Comparison of ENCODE assay signal across 10 cellular contexts in genomic region chr10:16441106-16441850, GRCh38. TPM values are rescaled to one million over a fixed set of nuclear protein-coding genes. Genes with fewer than 3 reads are reported as not detected.
DNase-seq lines count a peak whose midpoint lies in the region; ATAC-seq, FAIRE-seq and TF ChIP-seq lines count a peak whose summit lies in the region.
"Had no signal": no experiment of that assay in that cellular context is flagged by ENCODE, and none has a peak within 500 bp of the region (broad histone marks: within the 10 kb centered on the region; RNA-seq: fewer than 3 reads in every experiment).

No MANE protein-coding gene starts in this region.

- TF ChIP-seq CTCF in GM12865 (IDR thresholded peaks at IDR 0.05; ENCODE audit: insufficient read depth, low read depth, low read length, missing control alignments) (no peak), endothelial cell of umbilical vein (IDR thresholded peaks at IDR 0.05; ENCODE audit: extremely low read depth in 1 of 2, insufficient read depth in 1 of 2, low read depth in 1 of 2, low read length in 2 of 2) (no peak), psoas muscle (IDR thresholded peaks at IDR 0.05) (no peak)

- intact Hi-C loops in endothelial cell of umbilical vein (cut with micrococcal nuclease), result no loop called here
- intact Hi-C loops in psoas muscle (cut with DNase I), result loop anchor here in 1 of 2 donors (10.0 kb wide), 1 partner anchor 1276 kb away; the partner anchor contains the start of gene NMT2

- H3K27me3 ChIP-seq in endothelial cell of umbilical vein (ENCODE audit: control insufficient read depth in 2 of 2, insufficient read depth in 2 of 2, low read length in 2 of 2) (no peaks in the 10 kb centered on the region), psoas muscle (ENCODE audit: insufficient read depth in 3 of 3, low read length in 2 of 3) (no peaks in the 10 kb centered on the region)
- H3K27me3 ChIP-seq: SJSA1 had no signal

- H3K36me3 ChIP-seq in endothelial cell of umbilical vein (ENCODE audit: control insufficient read depth in 2 of 2, extremely low read depth in 1 of 2, insufficient read depth in 2 of 2, low read length in 2 of 2), result no peaks in the 10 kb centered on the region
- no peaks in the 10 kb centered on the region for H3K36me3 ChIP-seq in psoas muscle (ENCODE audit: insufficient read depth in 1 of 2, low read depth in 1 of 2)

- H3K4me1 ChIP-seq in endothelial cell of umbilical vein (ENCODE audit: control insufficient read depth, extremely low read depth, insufficient read depth, low read length) (peaks cover 3% of the 10 kb centered on the region), psoas muscle (peaks cover 41% of the 10 kb centered on the region)

- BruUV-seq in endothelial cell of umbilical vein (replicated peaks; lab: Mats Ljungman, UMichigan), result no TSS peak

- no peaks in the 10 kb centered on the region for H3K9me3 ChIP-seq in endothelial cell of umbilical vein (replicated peaks; ENCODE audit: control insufficient read depth, insufficient read depth, low read length)
- no peaks in the 10 kb centered on the region for H3K9me3 ChIP-seq in psoas muscle
- H3K9me3 ChIP-seq: SJSA1 had no signal

- no peaks in the 10 kb centered on the region for H3K9me1 ChIP-seq in endothelial cell of umbilical vein (replicated peaks; ENCODE audit: control insufficient read depth, extremely low read depth, insufficient read depth, low read length)

- H3K4me3 ChIP-seq in GM12865 (ENCODE audit: low read depth, low read length), result peak overlapping the region; percentile 19
- H3K4me3 ChIP-seq in endothelial cell of umbilical vein (replicated peaks in 1 of 3; ENCODE audit: insufficient read depth in 1 of 3, low read depth in 1 of 3, low read length in 3 of 3), result no peak overlapping the region
- peak overlapping the region; percentile 3 for H3K4me3 ChIP-seq in psoas muscle
- H3K4me3 ChIP-seq: SJSA1 had no signal

- DNase-seq in GM12865 (ENCODE audit: low read depth) (peak; percentile 22), RKO (ENCODE audit: low spot score) (peak; percentile 77), endothelial cell of umbilical vein (ENCODE audit: low read depth, low spot score) (no peak), psoas muscle (no peak), NOMO-1 treated with DMSO at 0.1 percent for 48 hours (lab: John Stamatoyannopoulos, UW; ENCODE audit: unreplicated experiment) (no peak), AG08396 (ENCODE audit: low spot score) (no peak)
- DNase-seq: effector memory CD4-positive, alpha-beta T cell; NCI-H1092 had no signal

- POLR2A ChIA-PET in endothelial cell of umbilical vein (lab: Charles Lee), result no interaction called here

- CTCF ChIA-PET in endothelial cell of umbilical vein (lab: Charles Lee), result interaction anchor here (1.0 kb wide), 1 partner anchor 14 kb away, joined by 3 read pairs; no protein-coding TSS in a partner anchor

- WGBS in psoas muscle, 3 donors, result 28 to 51% (median 34%) methylated on average over 9 of the region's 9 CpGs

- no peak for ATAC-seq in psoas muscle
- no peak for ATAC-seq in GM19455 (IDR thresholded peaks at IDR 0.05; ENCODE audit: unreplicated experiment)

- no peaks in the 10 kb centered on the region for H3K79me2 ChIP-seq in endothelial cell of umbilical vein (ENCODE audit: control insufficient read depth, insufficient read depth, low read length)

- FAIRE-seq in endothelial cell of umbilical vein (lab: Jason Lieb, UNC), result peak; percentile 33

- no peak overlapping the region for H2AFZ ChIP-seq in endothelial cell of umbilical vein (ENCODE audit: low read depth, low read length)

- dilution Hi-C loops in endothelial cell of umbilical vein (cut with MboI; ENCODE audit: extremely low pct_ligation_motif_present, low sequenced_read_pairs), result no loop called here

- H3K27ac ChIP-seq in endothelial cell of umbilical vein (ENCODE audit: insufficient read depth, low read depth, low read length) (no peak overlapping the region), psoas muscle (peak overlapping the region; percentile 66)
- H3K27ac ChIP-seq: SJSA1 had no signal

- H4K20me1 ChIP-seq in endothelial cell of umbilical vein (replicated peaks; ENCODE audit: control insufficient read depth, extremely low read depth, insufficient read depth, low read length), result no peaks in the 10 kb centered on the region

- H3K9ac ChIP-seq in endothelial cell of umbilical vein (replicated peaks; ENCODE audit: extremely low read depth, insufficient read depth, low read length), result no peak overlapping the region

- H3K4me2 ChIP-seq in endothelial cell of umbilical vein (ENCODE audit: insufficient read depth, low read length), result no peak overlapping the region

- TF ChIP-seq POLR2A in endothelial cell of umbilical vein (IDR thresholded peaks at IDR 0.05; ENCODE audit: low read depth, low read length), result no peak

TF ChIP-seq in endothelial cell of umbilical vein, 7 proteins besides CTCF, POLR2A, EP300 and RAD21:
- TF ChIP-seq MYC (IDR thresholded peaks at IDR 0.05; ENCODE audit: low read depth, low read length) (no peak), FOS (IDR thresholded peaks at IDR 0.05; ENCODE audit: borderline replicate concordance, insufficient read depth, low read length) (no peak), EZH2 (IDR thresholded peaks at IDR 0.05; ENCODE audit: borderline replicate concordance, low read depth, low read length, severe bottlenecking) (no peak), GATA2 (IDR thresholded peaks at IDR 0.05; ENCODE audit: insufficient read depth, insufficient read length, low read depth, low read length) (no peak), MAX (IDR thresholded peaks at IDR 0.05; ENCODE audit: insufficient read depth, insufficient read length) (no peak), JUN (IDR thresholded peaks at IDR 0.05; ENCODE audit: borderline replicate concordance, insufficient read depth, insufficient read length, low read depth) (no peak), POLR2AphosphoS5 (IDR thresholded peaks at IDR 0.05; ENCODE audit: insufficient read depth, low read depth, low read length) (no peak)
TF ChIP-seq in endothelial cell of umbilical vein: peak in this region for 0.

RNA-seq across cellular contexts. Expression of gene PTER, which starts 4.5 kb away (rescaled TPM):
- 3.6 and 4.6 TPM in 2 replicates for total RNA-seq in endothelial cell of umbilical vein
- polyA plus RNA-seq in endothelial cell of umbilical vein, result 1.2 and 1.6 TPM in 2 replicates
- polyA plus RNA-seq in endothelial cell of umbilical vein (2011; cell fraction: cytosol; rRNA removed), result 2.1 and 2.3 TPM in 2 replicates
- 2.4 and 2.5 TPM in 2 replicates for polyA plus RNA-seq in endothelial cell of umbilical vein (2011; cell fraction: nucleus; rRNA removed)
- polyA plus RNA-seq in endothelial cell of umbilical vein (2012), result 3.2 and 5.6 TPM in 2 replicates
- polyA minus RNA-seq in endothelial cell of umbilical vein, result 4.8 and 6.4 TPM in 2 replicates
- polyA minus RNA-seq in endothelial cell of umbilical vein (2011; cell fraction: cytosol; rRNA and poly(A)+ RNA removed), result 7.6 TPM
- polyA minus RNA-seq in endothelial cell of umbilical vein (2011; cell fraction: nucleus; rRNA and poly(A)+ RNA removed), result 2.7 and 3.1 TPM in 2 replicates
- 10 to 100 TPM in 1 of 4 donors, 1 to 10 TPM in 3; 6.7 to 10.3 (median 6.8) TPM for total RNA-seq in psoas muscle
- 10 to 100 TPM in 1 of 3 donors, 1 to 10 TPM in 2; 5.4 to 10.6 (median 5.9) TPM for polyA plus RNA-seq in psoas muscle

Comparison
In these comparisons a context has a peak if more than half of its experiments do, and no peak if none do; other contexts are left out.
1. DNase-seq: peak in GM12865 (single experiment) and RKO (single experiment); none in endothelial cell of umbilical vein (single experiment), psoas muscle (0 of 2), NOMO-1 treated with DMSO at 0.1 percent for 48 hours (single experiment) and AG08396 (single experiment).
2. H3K4me3 ChIP-seq: peak in GM12865 (single experiment) and psoas muscle (single experiment); none in endothelial cell of umbilical vein (0 of 3).